Comparison of ENCODE assay signal across 19 cellular contexts in genomic region chr1:169784102-169784501, GRCh38. TPM values are rescaled to one million over a fixed set of nuclear protein-coding genes. Genes with fewer than 3 reads are reported as not detected.
"Had no signal": no experiment of that assay in that cellular context is flagged by ENCODE, and none has a peak within 500 bp of the region (broad histone marks: within the 10 kb centered on the region; RNA-seq: fewer than 3 reads in every experiment).

No MANE protein-coding gene starts in this region.

- H3K9me3 ChIP-seq: neutrophil, psoas muscle, stomach, suprapubic skin had no signal

- H3K27me3 ChIP-seq: ovary, suprapubic skin, tibial nerve had no signal

- H3K36me3 ChIP-seq: neutrophil, ovary, stomach, suprapubic skin had no signal

- DNase-seq: activated CD4-positive, alpha-beta memory T cell treated with anti-CD3 and anti-CD28 coated beads, Interleukin-2, amount 10 ng/mL, durations not matched to agents 7 days and 5 days; activated CD4-positive, alpha-beta T cell treated with anti-CD3 and anti-CD28 coated beads, Interleukin-2, amount 10 ng/mL, durations not matched to agents 24 days and 14 days; activated gamma-delta T cell treated with Interleukin-2 at 50 U/mL for 16 hours; effector CD4-positive, alpha-beta T cell; erythroblast; foreskin melanocyte; glutamatergic neuron; hippocampal formation; ovary; psoas muscle; right cardiac atrium; stomach had no signal

- H3K4me1 ChIP-seq: psoas muscle, suprapubic skin had no signal

- H3K4me3 ChIP-seq: ovary, psoas muscle, stomach, suprapubic skin, tibial nerve had no signal

- H3K27ac ChIP-seq: neutrophil, ovary, psoas muscle, stomach, suprapubic skin, tibial nerve had no signal

RNA-seq across cellular contexts. Expression of gene SELE, which starts 50.2 kb away (rescaled TPM):
- total RNA-seq: activated CD4-positive, alpha-beta memory T cell treated with anti-CD3 and anti-CD28 coated beads, Interleukin-2, amount 10 ng/mL, durations not matched to agents 7 days and 5 days; activated CD4-positive, alpha-beta T cell treated with anti-CD3 and anti-CD28 coated beads, Interleukin-2, amount 10 ng/mL, durations not matched to agents 24 days and 14 days; activated naive CD4-positive, alpha-beta T cell treated with anti-CD3 and anti-CD28 coated beads, Interleukin-2, amount 50 U/mL, for 72 hours; mononuclear cell; myocyte; T-helper 2 cell treated with Interferon-gamma antibody and Interleukin-4, amounts not matched to agents 100 ng/mL and 5 ng/mL, for 36 hours had no signal
